In genomic region chr16:84369938-84370627, GRCh38 we compare ENCODE assay signal across 20 cellular contexts. TPM values are rescaled to one million over a fixed set of nuclear protein-coding genes. Genes with fewer than 3 reads are reported as not detected.
DNase-seq lines count a peak whose midpoint lies in the region; ATAC-seq and TF ChIP-seq lines count a peak whose summit lies in the region.
"Had no signal": no experiment of that assay in that cellular context is flagged by ENCODE, and none has a peak within 500 bp of the region (broad histone marks: within the 10 kb centered on the region; RNA-seq: fewer than 3 reads in every experiment).

No MANE protein-coding gene starts in this region.

- no peaks in the 10 kb centered on the region for H3K9me3 ChIP-seq in right cardiac atrium (ENCODE audit: control insufficient read depth, low read length)
- H3K9me3 ChIP-seq: esophagus muscularis mucosa, heart left ventricle had no signal

- H3K27me3 ChIP-seq in right cardiac atrium (ENCODE audit: control insufficient read depth, insufficient read depth): no peaks in the 10 kb centered on the region

- peak; percentile 39 for DNase-seq in SKM-1 treated with dmso at 0.1 percent for 144 hours (lab: John Stamatoyannopoulos, UW; ENCODE audit: unreplicated experiment)
- DNase-seq in SKM-1 (lab: John Stamatoyannopoulos, UW; ENCODE audit: unreplicated experiment): no peak
- peak; percentile 74 for DNase-seq in NCI-H69 (lab: John Stamatoyannopoulos, UW)
- peak; percentile 68 to 80 for DNase-seq in left colon
- no peak for DNase-seq in type B pancreatic cell (ENCODE audit: extremely low spot score, unreplicated experiment)
- DNase-seq in activated CD8-positive, alpha-beta memory T cell treated with anti-CD3 and anti-CD28 coated beads, Interleukin-2, amount 50 U/mL, for 48 hours: no peak
- DNase-seq in activated T-cell treated with anti-CD3 and anti-CD28 coated beads, Interleukin-2, amount 50 U/mL, for 4 hours: no peak
- DNase-seq in right cardiac atrium: no peak
- DNase-seq: activated CD4-positive, alpha-beta T cell treated with anti-CD3 and anti-CD28 coated beads, Interleukin-2, amount 50 U/mL, for 4 hours; amygdala; heart left ventricle; kidney glomerular epithelial cell; NCI-H1105 treated with DMSO at 0.1 percent for 48 hours; stimulated activated CD4-positive, alpha-beta T cell treated with anti-CD3 and anti-CD28 coated beads, Interleukin-4, amount 100 ng/mL, for 24 hours; T1000 had no signal

- H3K27ac ChIP-seq in right cardiac atrium (ENCODE audit: low read length): no peak overlapping the region
- H3K27ac ChIP-seq: esophagus muscularis mucosa, heart left ventricle had no signal

- H3K4me3 Mint-ChIP-seq in type B pancreatic cell: peak overlapping the region; percentile 65
- H3K4me3 Mint-ChIP-seq in activated T-cell treated with anti-CD3 and anti-CD28 coated beads, Interleukin-2, amount 50 U/mL, for 4 hours: no peak overlapping the region

- no peaks in the 10 kb centered on the region for H3K9me3 Mint-ChIP-seq in type B pancreatic cell
- H3K9me3 Mint-ChIP-seq in activated T-cell treated with anti-CD3 and anti-CD28 coated beads, Interleukin-2, amount 50 U/mL, for 4 hours: no peaks in the 10 kb centered on the region
- H3K9me3 Mint-ChIP-seq: nephron had no signal

- intact Hi-C loops in left colon (cut with DNase I, micrococcal nuclease): no loop called here
- intact Hi-C loops in right cardiac atrium (cut with DNase I): no loop called here

- peak overlapping the region; percentile 77 for H3K27ac Mint-ChIP-seq in type B pancreatic cell
- H3K27ac Mint-ChIP-seq: nephron had no signal

- H3K4me1 ChIP-seq in right cardiac atrium (ENCODE audit: control insufficient read depth, insufficient read depth, low read length): no peaks in the 10 kb centered on the region

- H3K27me3 Mint-ChIP-seq in type B pancreatic cell: peaks cover 42% of the 10 kb centered on the region
- H3K27me3 Mint-ChIP-seq in activated T-cell treated with anti-CD3 and anti-CD28 coated beads, Interleukin-2, amount 50 U/mL, for 4 hours (ENCODE audit: low read depth): peaks cover 54% of the 10 kb centered on the region

- no peak for TF ChIP-seq CTCF in type B pancreatic cell (conservative IDR thresholded peaks at IDR 0.05)

- 51% methylated on average over 11 of the region's 11 CpGs for WGBS in right cardiac atrium

- H3K4me1 Mint-ChIP-seq in type B pancreatic cell (ENCODE audit: unreplicated experiment): peaks cover 17% of the 10 kb centered on the region
- H3K4me1 Mint-ChIP-seq in activated T-cell treated with anti-CD3 and anti-CD28 coated beads, Interleukin-2, amount 50 U/mL, for 4 hours (ENCODE audit: low read depth): peaks cover 14% of the 10 kb centered on the region

- no peaks in the 10 kb centered on the region for H3K36me3 Mint-ChIP-seq in type B pancreatic cell
- no peaks in the 10 kb centered on the region for H3K36me3 Mint-ChIP-seq in activated T-cell treated with anti-CD3 and anti-CD28 coated beads, Interleukin-2, amount 50 U/mL, for 4 hours (ENCODE audit: insufficient read depth)

- H3K4me3 ChIP-seq in right cardiac atrium (ENCODE audit: low read length): no peak overlapping the region
- H3K4me3 ChIP-seq: esophagus muscularis mucosa, heart left ventricle, K562 had no signal

- ATAC-seq in left colon: peak; percentile 60
- no peak for ATAC-seq in activated T-cell treated with anti-CD3 and anti-CD28 coated beads, Interleukin-2, amount 50 U/mL, for 4 hours
- ATAC-seq in right cardiac atrium: no peak
- ATAC-seq: heart left ventricle, K562, sciatic nerve had no signal

RNA-seq across cellular contexts. Expression of gene ATP2C2, which starts 1.7 kb away (rescaled TPM):
- total RNA-seq in left colon (100 to 1,000 TPM; 188 to 253 TPM), type B pancreatic cell (ENCODE audit: low replicate concordance) (12.2 and 19.3 TPM in 2 replicates), right cardiac atrium (not detected)
- total RNA-seq in activated T-cell treated with anti-CD3 and anti-CD28 coated beads, Interleukin-2, amount 50 U/mL, for 4 hours: not detected
- not detected for polyA plus RNA-seq in right cardiac atrium
- total RNA-seq: H4, heart left ventricle had no signal
- polyA plus RNA-seq: K562 had no signal

Comparison
In these comparisons a context has a peak if more than half of its experiments do, and no peak if none do; other contexts are left out.
1. DNase-seq: peak in SKM-1 treated with dmso at 0.1 percent for 144 hours (single experiment), NCI-H69 (single experiment) and left colon (2 of 2); none in SKM-1 (single experiment), type B pancreatic cell (single experiment), activated CD8-positive, alpha-beta memory T cell treated with anti-CD3 and anti-CD28 coated beads, Interleukin-2, amount 50 U/mL, for 48 hours (single experiment), activated T-cell treated with anti-CD3 and anti-CD28 coated beads, Interleukin-2, amount 50 U/mL, for 4 hours (single experiment) and right cardiac atrium (0 of 3).